8 cellular contexts compared by ENCODE assay signal in the genomic region with DNA sequence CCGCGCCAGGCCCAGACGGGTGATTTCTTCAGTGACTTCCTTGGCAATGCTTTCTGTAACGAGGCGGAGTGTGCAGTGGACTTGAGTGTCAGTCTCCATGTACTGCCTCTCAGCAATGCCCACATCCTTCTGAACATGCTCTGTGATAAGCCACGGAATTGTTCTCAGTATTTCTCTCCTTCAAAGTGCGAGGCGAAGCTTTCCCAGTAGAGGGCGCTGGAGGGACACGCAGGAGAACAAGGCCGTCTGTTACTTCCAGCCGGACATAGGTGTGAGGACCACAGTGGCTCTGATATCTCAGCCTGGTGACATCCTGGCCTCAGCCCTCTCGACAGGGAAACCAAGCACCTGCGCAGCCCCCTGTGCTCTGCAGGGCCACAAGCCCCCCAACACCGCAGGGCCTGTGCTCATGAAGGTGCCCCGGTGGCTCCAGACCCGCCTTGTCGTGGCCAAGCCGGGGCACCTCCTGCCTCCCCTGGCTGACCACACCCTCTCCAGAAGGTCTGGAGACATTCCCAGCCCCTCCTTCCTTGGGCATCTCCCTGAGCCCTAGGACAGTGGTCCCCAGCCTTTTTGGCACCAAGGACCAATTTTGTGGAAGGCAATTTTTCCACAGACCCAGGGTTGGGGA. TPM values are rescaled to one million over a fixed set of nuclear protein-coding genes. Genes with fewer than 3 reads are reported as not detected.
DNase-seq lines count a peak whose midpoint lies in the region; ATAC-seq and TF ChIP-seq lines count a peak whose summit lies in the region.

No MANE protein-coding gene starts in this region.

- POLR2A ChIA-PET in Panc1 (lab: Charles Lee) = no interaction called here

- no peak overlapping the region for H3K4me3 Mint-ChIP-seq in activated naive CD8-positive, alpha-beta T cell treated with anti-CD3 and anti-CD28 coated beads for 36 hours

- DNase-seq in Daoy (ENCODE audit: low read depth) = peak; percentile 88
- peak; percentile 22 for DNase-seq in KG1 (lab: John Stamatoyannopoulos, UW)
- peak; percentile 54 for DNase-seq in Panc1 (ENCODE audit: low read depth, low spot score)
- peak; percentile 54 for DNase-seq in activated naive CD8-positive, alpha-beta T cell treated with anti-CD3 and anti-CD28 coated beads for 36 hours
- peak; percentile 82 for DNase-seq in left ventricle myocardium superior
- DNase-seq in putamen (ENCODE audit: low spot score) = peak; percentile 53

- no peaks in the 10 kb centered on the region for H3K4me1 Mint-ChIP-seq in activated naive CD8-positive, alpha-beta T cell treated with anti-CD3 and anti-CD28 coated beads for 36 hours

- no peak overlapping the region for H3K4me3 ChIP-seq in Panc1 (ENCODE audit: low read depth in 2 of 2, low read length in 2 of 2)

- H3K27me3 ChIP-seq in Panc1 (ENCODE audit: control insufficient read depth, insufficient read depth, low read length) = peaks cover 5% of the 10 kb centered on the region

- H3K36me3 Mint-ChIP-seq in activated naive CD8-positive, alpha-beta T cell treated with anti-CD3 and anti-CD28 coated beads for 36 hours = no peaks in the 10 kb centered on the region

- no peaks in the 10 kb centered on the region for H3K9me3 ChIP-seq in Panc1 (ENCODE audit: control insufficient read depth, insufficient read depth, low read depth, low read length)

- H3K36me3 ChIP-seq in Panc1 (ENCODE audit: control insufficient read depth, insufficient read depth, low read length) = no peaks in the 10 kb centered on the region

- H3K27ac Mint-ChIP-seq in activated naive CD8-positive, alpha-beta T cell treated with anti-CD3 and anti-CD28 coated beads for 36 hours = no peak overlapping the region

- H3K27me3 Mint-ChIP-seq in activated naive CD8-positive, alpha-beta T cell treated with anti-CD3 and anti-CD28 coated beads for 36 hours = peaks cover 16% of the 10 kb centered on the region

- no peaks in the 10 kb centered on the region for H3K9me3 Mint-ChIP-seq in activated naive CD8-positive, alpha-beta T cell treated with anti-CD3 and anti-CD28 coated beads for 36 hours

- no peaks in the 10 kb centered on the region for H3K4me1 ChIP-seq in Panc1 (ENCODE audit: control insufficient read depth, insufficient read depth, low read length)

- H3K27ac ChIP-seq in Panc1 (ENCODE audit: low read length) = no peak overlapping the region

- intact Hi-C loops in Panc1 (cut with micrococcal nuclease; ENCODE audit: unreplicated experiment) (loop anchor here (10.0 kb wide), 1 partner anchor 153 kb away; no protein-coding TSS in a partner anchor), left ventricle myocardium superior (cut with micrococcal nuclease) (no loop called here)

- in situ Hi-C loops in Panc1 (cut with HindIII; ENCODE audit: low pct_unique_long_range_greater_than_20kb, low sequenced_read_pairs) = no loop called here

- no TSS peak for BruUV-seq in Panc1 (replicated peaks; lab: Mats Ljungman, UMichigan)

- ATAC-seq in Panc1 (peak; percentile 95), left ventricle myocardium superior (peak; percentile 89), HG03432 (IDR thresholded peaks at IDR 0.05; ENCODE audit: unreplicated experiment) (no peak), HG02938 (IDR thresholded peaks at IDR 0.05; ENCODE audit: unreplicated experiment) (no peak)

- TF ChIP-seq CTCF in Panc1 (IDR thresholded peaks at IDR 0.05) = peak; percentile 93

- CTCF ChIA-PET in Panc1 (lab: Charles Lee) = interaction anchor here (0.7 kb wide), 1 partner anchor 460 kb away, joined by 3 read pairs; no protein-coding TSS in a partner anchor

RNA-seq across cellular contexts. Expression of gene BACE2, which starts 46.1 kb away (rescaled TPM):
- 70.5 and 74.0 TPM in 2 replicates for total RNA-seq in Daoy (2014; rRNA removed; shearing (Covaris generic))
- total RNA-seq in Panc1 (2021; ENCODE audit: unreplicated experiment) = 16.3 TPM
- 17.8 TPM for polyA plus RNA-seq in Panc1 (2012; ENCODE audit: insufficient read length)
- 1 to 10 TPM; 1.8 to 2.0 TPM for total RNA-seq in activated naive CD8-positive, alpha-beta T cell treated with anti-CD3 and anti-CD28 coated beads for 36 hours
- 12.7 TPM for total RNA-seq in left ventricle myocardium superior

Comparison
In these comparisons a context has a peak if more than half of its experiments do, and no peak if none do; other contexts are left out.
1. DNase-seq: peak in every context shown above with its lines; median percentile 88 in Daoy; 82 in left ventricle myocardium superior; 54 in Panc1; 54 in activated naive CD8-positive, alpha-beta T cell treated with anti-CD3 and anti-CD28 coated beads for 36 hours; 53 in putamen; 22 in KG1.
2. ATAC-seq: peak in Panc1 (single experiment) and left ventricle myocardium superior (single experiment); none in HG03432 (single experiment) and HG02938 (single experiment).